ENCODE assay signal across 21 cellular contexts in the genomic region with DNA sequence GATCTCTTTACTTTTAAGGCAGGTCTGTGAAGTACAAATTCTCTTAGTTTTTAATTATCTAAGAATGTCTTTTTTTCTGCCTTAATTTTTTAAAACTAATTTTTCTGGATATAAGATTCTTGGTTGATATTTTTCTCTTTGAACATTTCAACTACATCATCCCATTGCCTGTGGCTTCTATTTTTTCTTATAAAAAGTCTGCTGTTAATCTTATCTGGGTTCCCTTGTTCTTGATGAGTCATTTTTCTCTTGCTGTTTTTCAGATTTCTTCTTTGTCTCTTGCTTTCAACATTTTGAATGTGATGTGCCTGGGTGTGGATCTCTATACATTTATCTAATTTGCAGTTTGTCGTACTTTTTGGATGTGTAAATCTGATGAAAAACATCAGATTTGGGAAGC.
"Had no signal": no experiment of that assay in that cellular context is flagged by ENCODE, and none has a peak within 500 bp of the region (broad histone marks: within the 10 kb centered on the region; RNA-seq: fewer than 3 reads in every experiment).

No MANE protein-coding gene starts in this region.

- DNase-seq: dermis blood vessel endothelial cell; effector memory CD4-positive, alpha-beta T cell; erythroblast; esophagus squamous epithelium; foreskin melanocyte; left ventricle myocardium superior; lower lobe of right lung; naive thymus-derived CD8-positive, alpha-beta T cell; nephron progenitor cell; nucleus accumbens; sigmoid colon; stimulated activated CD4-positive, alpha-beta T cell treated with anti-CD3 and anti-CD28 coated beads, Interleukin-2, amount 100 ng/mL, for 24 hours; stimulated activated CD4-positive, alpha-beta T cell treated with anti-CD3 and anti-CD28 coated beads, Interleukin-4, amount 100 ng/mL, for 24 hours; stimulated activated naive CD8-positive, alpha-beta T cell treated with anti-CD3 and anti-CD28 coated beads, Interleukin-15, Interleukin-2, amounts not matched to agents 100 U/mL and 50 U/mL, for 24 hours; substantia nigra; testis; tibial artery had no signal

- H3K27me3 ChIP-seq: esophagus squamous epithelium, right atrium auricular region, sigmoid colon, testis, tibial artery had no signal

- H3K36me3 ChIP-seq: esophagus squamous epithelium, lower lobe of right lung, prostate gland, right atrium auricular region, sigmoid colon, tibial artery had no signal

- H3K4me1 ChIP-seq: esophagus squamous epithelium, lower lobe of right lung, prostate gland, right atrium auricular region, sigmoid colon, testis, tibial artery had no signal

- H3K9me3 ChIP-seq: prostate gland, testis had no signal

- FAIRE-seq: keratinocyte had no signal

- ATAC-seq: left ventricle myocardium superior; lower lobe of right lung; naive thymus-derived CD8-positive, alpha-beta T cell; stimulated activated memory B cell treated with anti-CD40 and anti-IgM and Interleukin-4, amounts not matched to agents 10 μg/mL and 1 μg/mL and 100 μg/mL, for 72 hours; stimulated activated naive CD8-positive, alpha-beta T cell treated with anti-CD3 and anti-CD28 coated beads, Interleukin-15, Interleukin-2, amounts not matched to agents 100 U/mL and 50 U/mL, for 24 hours had no signal

- H3K4me3 ChIP-seq: esophagus squamous epithelium, lower lobe of right lung, prostate gland, right atrium auricular region, sigmoid colon, testis, tibial artery had no signal

- H3K27ac ChIP-seq: esophagus squamous epithelium, lower lobe of right lung, prostate gland, right atrium auricular region, sigmoid colon, testis, tibial artery had no signal
